Comparison of ENCODE assay signal across 8 cellular contexts in genomic region chr5:126801992-126802294, GRCh38. TPM values are rescaled to one million over a fixed set of nuclear protein-coding genes. Genes with fewer than 3 reads are reported as not detected.
DNase-seq lines count a peak whose midpoint lies in the region; ATAC-seq and TF ChIP-seq lines count a peak whose summit lies in the region.

No MANE protein-coding gene starts in this region.

- H3K4me3 ChIP-seq in AG10803 (ENCODE audit: low read length) (no peak overlapping the region), OCI-LY1 (ENCODE audit: low read depth, low read length, poor library complexity, severe bottlenecking) (no peak overlapping the region), fibroblast of mammary gland (ENCODE audit: control insufficient read depth, low read depth, low read length) (no peak overlapping the region)

- TF ChIP-seq CTCF in AG10803 (conservative IDR thresholded peaks at IDR 0.05; ENCODE audit: low read length) (peak; percentile 67), OCI-LY1 (IDR thresholded peaks at IDR 0.05; ENCODE audit: low read length) (peak; percentile 53), fibroblast of mammary gland (conservative IDR thresholded peaks at IDR 0.05; ENCODE audit: control insufficient read depth, insufficient read depth, low read depth, low read length) (peak; percentile 46)

- H3K79me2 ChIP-seq in OCI-LY1 (ENCODE audit: insufficient read depth, low read length): peaks cover 82% of the 10 kb centered on the region

- H3K27ac ChIP-seq in OCI-LY1 (ENCODE audit: low read depth, low read length, poor library complexity, severe bottlenecking): no peak overlapping the region

- H3F3A ChIP-seq in OCI-LY1 (ENCODE audit: insufficient read depth, low read length): no peaks in the 10 kb centered on the region

- DNase-seq in AG10803 (ENCODE audit: low read depth): peak; percentile 65
- peak; percentile 69 for DNase-seq in fibroblast of mammary gland (ENCODE audit: low read depth)
- no peak for DNase-seq in iPS-NIHi11 (ENCODE audit: low spot score)
- DNase-seq in DMS153 treated with DMSO at 0.1 percent for 48 hours (lab: John Stamatoyannopoulos, UW; ENCODE audit: unreplicated experiment): no peak
- DNase-seq in sciatic nerve (ENCODE audit: low spot score): no peak

- H3K9me2 ChIP-seq in OCI-LY1 (ENCODE audit: low read depth, low read length): no peaks in the 10 kb centered on the region

- H3K27me3 ChIP-seq in OCI-LY1 (ENCODE audit: insufficient read depth, low read length): no peaks in the 10 kb centered on the region

- no peaks in the 10 kb centered on the region for H4K20me1 ChIP-seq in OCI-LY1 (ENCODE audit: insufficient read depth, low read length)

- no peak overlapping the region for H3K9ac ChIP-seq in OCI-LY1 (ENCODE audit: low read length)

- H3K36me3 ChIP-seq in OCI-LY1 (ENCODE audit: insufficient read depth, low read length): peaks cover 41% of the 10 kb centered on the region

- ATAC-seq in GM18517 (IDR thresholded peaks at IDR 0.05; ENCODE audit: unreplicated experiment) (peak; percentile 57), sciatic nerve (no peak), HG03045 (IDR thresholded peaks at IDR 0.05; ENCODE audit: unreplicated experiment) (no peak)

- H3K4me1 ChIP-seq in OCI-LY1 (ENCODE audit: insufficient read depth, low read length, severe bottlenecking): peaks cover 45% of the 10 kb centered on the region

- H3K9me3 ChIP-seq in OCI-LY1 (ENCODE audit: low read length): no peaks in the 10 kb centered on the region

- 0 out of 2 replicates have a peak overlapping the region, but pooled peaks have one; percentile 3 for H3K4me2 ChIP-seq in OCI-LY1 (ENCODE audit: low read length)

- intact Hi-C loops in sciatic nerve (cut with DNase I): no loop called here

- H2AFZ ChIP-seq in OCI-LY1 (ENCODE audit: low read length): no peak overlapping the region

RNA-seq across cellular contexts. Expression of gene LMNB1, which starts 25.0 kb away (rescaled TPM):
- 9.2 TPM for total RNA-seq in sciatic nerve

Comparison
In these comparisons a context has a peak if more than half of its experiments do, and no peak if none do; other contexts are left out.
1. DNase-seq: peak in AG10803 (single experiment) and fibroblast of mammary gland (single experiment); none in iPS-NIHi11 (single experiment), DMS153 treated with DMSO at 0.1 percent for 48 hours (single experiment) and sciatic nerve (single experiment).
2. Peak in every context shown above with its lines, with median percentiles within 50 percentile points of each other: CTCF ChIP-seq.